In the genomic region with DNA sequence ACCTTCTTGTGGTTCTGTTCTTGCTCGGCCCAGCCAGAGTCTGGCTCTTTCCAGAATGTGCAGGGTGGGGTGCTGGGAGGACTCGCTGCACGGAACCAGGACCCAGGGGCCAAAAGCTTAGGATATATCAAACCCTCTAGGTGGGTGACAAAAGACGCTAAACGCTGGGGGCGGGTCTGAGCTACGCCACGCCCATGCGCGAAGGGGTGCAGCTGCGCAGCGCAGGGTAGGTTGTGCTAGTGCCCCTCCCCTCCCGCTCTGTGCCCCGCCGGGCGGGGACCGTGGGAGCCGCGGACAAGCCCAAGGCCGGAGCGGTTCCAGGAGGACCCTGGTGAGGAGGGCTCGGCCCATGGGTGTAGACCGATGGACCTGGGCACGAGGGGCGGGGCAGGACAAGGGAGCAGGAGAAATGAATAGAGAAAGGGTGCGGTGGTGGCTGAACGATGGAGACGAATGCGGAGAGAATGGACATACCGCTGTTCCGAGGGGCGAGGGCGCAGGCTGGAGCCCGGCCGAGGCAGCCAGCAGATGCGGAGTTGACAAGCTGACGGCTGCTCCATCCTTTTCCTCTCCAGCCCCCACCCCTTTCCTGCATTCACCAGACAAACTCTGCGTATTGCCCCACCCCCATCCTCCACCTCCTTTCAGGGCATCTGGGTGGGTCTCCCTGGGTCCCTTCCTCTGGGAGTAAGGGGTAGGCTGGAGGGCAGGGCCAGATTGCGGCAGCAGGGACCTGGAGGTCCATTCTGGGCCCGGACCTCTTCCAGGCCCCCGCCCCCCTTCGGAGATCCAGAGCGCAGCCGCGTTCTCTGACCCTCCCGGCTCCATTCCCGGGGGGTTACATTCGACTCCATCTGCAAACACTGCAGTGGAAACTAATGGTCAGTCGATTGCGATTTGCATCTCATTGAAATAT, we compare ENCODE assay signal across 8 cellular contexts. TPM values are rescaled to one million over a fixed set of nuclear protein-coding genes. Genes with fewer than 3 reads are reported as not detected.
DNase-seq lines count a peak whose midpoint lies in the region; ATAC-seq and TF ChIP-seq lines count a peak whose summit lies in the region.

A gene with protein sequence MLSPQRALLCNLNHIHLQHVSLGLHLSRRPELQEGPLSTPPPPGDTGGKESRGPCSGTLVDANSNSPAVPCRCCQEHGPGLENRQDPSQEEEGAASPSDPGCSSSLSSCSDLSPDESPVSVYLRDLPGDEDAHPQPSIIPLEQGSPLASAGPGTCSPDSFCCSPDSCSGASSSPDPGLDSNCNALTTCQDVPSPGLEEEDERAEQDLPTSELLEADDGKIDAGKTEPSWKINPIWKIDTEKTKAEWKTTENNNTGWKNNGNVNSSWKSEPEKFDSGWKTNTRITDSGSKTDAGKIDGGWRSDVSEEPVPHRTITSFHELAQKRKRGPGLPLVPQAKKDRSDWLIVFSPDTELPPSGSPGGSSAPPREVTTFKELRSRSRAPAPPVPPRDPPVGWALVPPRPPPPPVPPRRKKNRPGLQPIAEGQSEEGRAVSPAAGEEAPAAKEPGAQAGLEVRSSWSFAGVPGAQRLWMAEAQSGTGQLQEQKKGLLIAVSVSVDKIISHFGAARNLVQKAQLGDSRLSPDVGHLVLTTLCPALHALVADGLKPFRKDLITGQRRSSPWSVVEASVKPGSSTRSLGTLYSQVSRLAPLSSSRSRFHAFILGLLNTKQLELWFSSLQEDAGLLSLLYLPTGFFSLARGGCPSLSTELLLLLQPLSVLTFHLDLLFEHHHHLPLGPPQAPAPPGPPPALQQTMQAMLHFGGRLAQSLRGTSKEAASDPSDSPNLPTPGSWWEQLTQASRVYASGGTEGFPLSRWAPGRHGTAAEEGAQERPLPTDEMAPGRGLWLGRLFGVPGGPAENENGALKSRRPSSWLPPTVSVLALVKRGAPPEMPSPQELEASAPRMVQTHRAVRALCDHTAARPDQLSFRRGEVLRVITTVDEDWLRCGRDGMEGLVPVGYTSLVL (plus strand): TSS at position 234 of the 916 bp plus-strand sequence. CDS start 880 bp downstream, outside the sequence.

- intact Hi-C loops in natural killer cell (cut with micrococcal nuclease) = loop anchor here (5.0 kb wide), 1 partner anchor 241 kb away; a partner anchor contains a TSS

- H3K27ac Mint-ChIP-seq in natural killer cell = peak within 1 kb of the TSS in 1 of 2 donors; percentile 57

- DNase-seq in RWPE1 (ENCODE audit: low spot score) = peak; percentile 17
- peak; percentile 52 for DNase-seq in activated gamma-delta T cell treated with anti-CD3 and anti-CD28 coated beads, Interleukin-2, amount 50 U/mL, for 16 hours (ENCODE audit: low read depth)
- peak; percentile 43 for DNase-seq in fibroblast of the conjunctiva (ENCODE audit: low read depth)
- peak; percentile 65 for DNase-seq in natural killer cell
- peak; percentile 60 for DNase-seq in stimulated activated naive CD4-positive, alpha-beta T cell treated with Interleukin-2 at 50 U/mL for 16 hours (lab: John Stamatoyannopoulos, UW)

- TF ChIP-seq CTCF in RWPE1 (conservative IDR thresholded peaks at IDR 0.05; ENCODE audit: low read depth) = no peak
- TF ChIP-seq CTCF in natural killer cell (IDR thresholded peaks at IDR 0.05) = no peak

- peaks cover 18 to 48% of the 10 kb centered on the region in 2 donors for H3K4me1 Mint-ChIP-seq in natural killer cell

- peak within 1 kb of the TSS; percentile 74 for H3K4me3 Mint-ChIP-seq in natural killer cell

- ATAC-seq in GM18907 (IDR thresholded peaks at IDR 0.05; ENCODE audit: unreplicated experiment) = peak; percentile 28
- peak; percentile 38 to 47 (median 39) for ATAC-seq in natural killer cell
- ATAC-seq in HG03045 (IDR thresholded peaks at IDR 0.05; ENCODE audit: unreplicated experiment) = no peak
- no peak for ATAC-seq in HG03457 (IDR thresholded peaks at IDR 0.05; ENCODE audit: unreplicated experiment)

- CTCF ChIA-PET in RWPE1 (lab: Yijun Ruan, JAX) = interaction anchor here (0.5 to 5.1 kb wide), 4 partner anchors 44 to 824 kb away, joined by 3 to 34 read pairs (median 4); no protein-coding TSS in a partner anchor

- no peaks in the 10 kb centered on the region for H3K27me3 Mint-ChIP-seq in natural killer cell (ENCODE audit: low read depth in 2 of 2)

- no peaks in the 10 kb centered on the region for H3K9me3 Mint-ChIP-seq in natural killer cell

- no peaks in the 10 kb centered on the region for H3K36me3 Mint-ChIP-seq in natural killer cell

- POLR2A ChIA-PET in RWPE1 (lab: Yijun Ruan, JAX; ENCODE audit: low non-redundant PET) = interaction anchor here (0.6 kb wide), 1 partner anchor 1371 kb away, joined by 3 read pairs; no protein-coding TSS in a partner anchor

- peak within 1 kb of the TSS; percentile 98 for H3K27ac ChIP-seq in RWPE1

RNA-seq across cellular contexts. Expression of the gene that starts here (rescaled TPM):
- 10 to 100 TPM; 20.4 to 24.7 (median 21.5) TPM for total RNA-seq in natural killer cell

Comparison
In these comparisons a context has a peak if more than half of its experiments do, and no peak if none do; other contexts are left out.
1. ATAC-seq: peak in GM18907 (single experiment) and natural killer cell (3 of 3); none in HG03045 (single experiment) and HG03457 (single experiment).
2. Peak in every context shown above with its lines, with median percentiles within 50 percentile points of each other: DNase-seq.